ENCODE assay signal across 8 cellular contexts in genomic region chr2:130390460-130391057, GRCh38. TPM values are rescaled to one million over a fixed set of nuclear protein-coding genes. Genes with fewer than 3 reads are reported as not detected.
A peak's percentile ranks its signal among the peaks of the same experiment; 100 is the strongest.
DNase-seq lines count a peak whose midpoint lies in the region; ATAC-seq, FAIRE-seq and TF ChIP-seq lines count a peak whose summit lies in the region.

No MANE protein-coding gene starts in this region.

- TF ChIP-seq POLR2A in GM19099 (IDR thresholded peaks at IDR 0.05; ENCODE audit: extremely low read depth, insufficient read length, low read depth) (peak; percentile 35), K562 (conservative IDR thresholded peaks at IDR 0.05) (no peak), suprapubic skin (IDR thresholded peaks at IDR 0.05) (no peak)

- ATAC-seq in K562 (peak; percentile 31), left lung (peak; percentile 7)

- H3K27ac ChIP-seq in A673 (ENCODE audit: low read depth, low read length, poor library complexity, severe bottlenecking) (no peak overlapping the region), K562 (ENCODE audit: extremely low read depth, low read depth, low read length) (peak overlapping the region; percentile 55; the same call in 2 of the 3 replicates), left lung (peak overlapping the region; percentile 82 to 90), suprapubic skin (peak overlapping the region; percentile 86)

- H2AFZ ChIP-seq in K562 (ENCODE audit: low read depth, low read length), result peak overlapping the region; percentile 67

- POLR2A ChIA-PET in A673 (lab: Charles Lee; ENCODE audit: low non-redundant PET) (no interaction called here), K562 (lab: Yijun Ruan, JAX) (interaction anchor here (1.0 to 2.2 kb wide), 3 partner anchors 12 to 48 kb away, joined by 3 to 6 read pairs (median 5); partner anchors contain the start of gene IMP4)

- peak overlapping the region; percentile 63 for H3K4me2 ChIP-seq in K562 (ENCODE audit: insufficient read depth, low read length)

- H3K4me1 ChIP-seq in A673 (ENCODE audit: insufficient read depth, low read length, poor library complexity, severe bottlenecking) (no peaks in the 10 kb centered on the region), K562 (replicated peaks in 1 of 2; ENCODE audit: control insufficient read depth in 2 of 2, insufficient read depth in 2 of 2, low read length in 2 of 2) (peaks cover 12 to 18% of the 10 kb centered on the region in 2 experiments; a peak in 4 of 5 replicates), left lung (peaks cover 8 to 37% of the 10 kb centered on the region in 2 donors), suprapubic skin (peaks cover 43% of the 10 kb centered on the region)

- H3K79me2 ChIP-seq in K562 (ENCODE audit: control insufficient read depth, insufficient read depth, low read length), result no peaks in the 10 kb centered on the region

- peak; percentile 38 for FAIRE-seq in HTR-8/SVneo (lab: Jason Lieb, UNC)
- FAIRE-seq in K562 (lab: Jason Lieb, UNC), result no peak

- H3K9me3 ChIP-seq in A673 (ENCODE audit: low read depth, low read length, poor library complexity, severe bottlenecking) (no peaks in the 10 kb centered on the region), K562 (replicated peaks; ENCODE audit: control insufficient read depth, insufficient read depth, low read depth, low read length) (no peaks in the 10 kb centered on the region), left lung (no peaks in the 10 kb centered on the region), suprapubic skin (no peaks in the 10 kb centered on the region)

- intact Hi-C loops in A673 (cut with micrococcal nuclease; ENCODE audit: unreplicated experiment) (no loop called here), K562 (cut with micrococcal nuclease) (no loop called here), left lung (cut with DNase I) (no loop called here)

- no peaks in the 10 kb centered on the region for H3K9me1 ChIP-seq in K562 (ENCODE audit: control insufficient read depth, insufficient read depth, low read length)

- no peaks in the 10 kb centered on the region for H4K20me1 ChIP-seq in K562 (replicated peaks; ENCODE audit: control insufficient read depth, insufficient read depth, low read length)

- DNase-seq in A673 (ENCODE audit: low spot score), result no peak
- DNase-seq in HTR-8/SVneo (ENCODE audit: insufficient read length, low spot score), result no peak
- no peak for DNase-seq in K562 (ENCODE audit: extremely low read depth in 1 of 4, low spot score in 3 of 4)
- DNase-seq in left lung, result peak; percentile 56 to 73
- peak in 1 of 2 donors; percentile 74 for DNase-seq in suprapubic skin (ENCODE audit: low spot score in 2 of 2)
- no peak for DNase-seq in NCI-H2227 (lab: John Stamatoyannopoulos, UW; ENCODE audit: unreplicated experiment)
- no peak for DNase-seq in SW480 (ENCODE audit: low spot score)

- H3K9ac ChIP-seq in K562 (ENCODE audit: insufficient read depth in 1 of 2, low read depth in 2 of 2, low read length in 2 of 2), result peak overlapping the region; percentile 8 to 88; a peak in 3 of 4 replicates

- no peaks in the 10 kb centered on the region for H3K36me3 ChIP-seq in A673 (ENCODE audit: insufficient read depth, low read length, poor library complexity, severe bottlenecking)
- H3K36me3 ChIP-seq in K562 (ENCODE audit: control insufficient read depth, insufficient read depth, low read length), result no peaks in the 10 kb centered on the region
- no peaks in the 10 kb centered on the region for H3K36me3 ChIP-seq in left lung
- H3K36me3 ChIP-seq in suprapubic skin, result no peaks in the 10 kb centered on the region

- H3K27me3 ChIP-seq in A673 (replicated peaks; ENCODE audit: insufficient read depth, low read depth, low read length, poor library complexity) (no peaks in the 10 kb centered on the region), K562 (ENCODE audit: control insufficient read depth in 2 of 2, insufficient read depth in 2 of 2, low read length in 2 of 2) (no peaks in the 10 kb centered on the region), left lung (no peaks in the 10 kb centered on the region), suprapubic skin (no peaks in the 10 kb centered on the region)

- TF ChIP-seq EP300 in K562 (IDR thresholded peaks at IDR 0.05; ENCODE audit: low read length), result no peak
- no peak for TF ChIP-seq EP300 in suprapubic skin (IDR thresholded peaks at IDR 0.05)

- TF ChIP-seq CTCF in A673 (conservative IDR thresholded peaks at IDR 0.05; ENCODE audit: low read depth, low read length) (no peak), K562 (IDR thresholded peaks at IDR 0.05 in 2 of 3, conservative IDR thresholded peaks at IDR 0.05 in 1 of 3; ENCODE audit: insufficient read depth in 2 of 3, low read depth in 1 of 3, low read length in 3 of 3) (no peak), left lung (IDR thresholded peaks at IDR 0.05) (no peak), suprapubic skin (IDR thresholded peaks at IDR 0.05) (no peak)

- TF ChIP-seq RAD21 in K562 (CRISPR knock-in tag; conservative IDR thresholded peaks at IDR 0.05 in 1 of 2, IDR thresholded peaks at IDR 0.05 in 1 of 2), result no peak

- CTCF ChIA-PET in A673 (lab: Charles Lee), result no interaction called here
- CTCF ChIA-PET in K562 (lab: Yijun Ruan, JAX; ENCODE audit: low intra/inter-chr PET ratio), result no interaction called here

- 58% methylated on average over 15 of the region's 16 CpGs for WGBS in K562 (ENCODE audit: insufficient coverage, low coverage, missing lambda C conversion rate)
- 24% methylated on average over 6 of the region's 16 CpGs for WGBS in suprapubic skin

- BruUV-seq in A673 (replicated peaks; lab: Mats Ljungman, UMichigan), result no TSS peak
- no TSS peak for BruUV-seq in K562 (replicated peaks; lab: Mats Ljungman, UMichigan)

- H3K4me3 ChIP-seq in A673 (ENCODE audit: low read depth, low read length, poor library complexity, severe bottlenecking) (peak overlapping the region; percentile 61), K562 (peak overlapping the region; percentile 39), left lung (peak overlapping the region; percentile 49 to 63), suprapubic skin (peak overlapping the region; percentile 65)

- in situ Hi-C loops in K562 (cut with MboI), result loop anchor here (25.0 kb wide), 1 partner anchor 197 kb away; the partner anchor contains the start of gene CFC1

TF ChIP-seq in K562, 482 proteins besides CTCF, POLR2A, EP300 and RAD21:
- no peak for TF ChIP-seq SAFB2 (IDR thresholded peaks at IDR 0.05; ENCODE audit: borderline replicate concordance, low read depth, low read length, severe bottlenecking)
- peak in 1 of 3 experiments; percentile 62 for TF ChIP-seq YY1 (IDR thresholded peaks at IDR 0.05; ENCODE audit: borderline replicate concordance in 1 of 3, control insufficient read depth in 1 of 3, extremely low read depth in 1 of 3, insufficient read depth in 3 of 3, insufficient read length in 1 of 3, insufficient replicate concordance in 2 of 3, low read depth in 1 of 3, low read length in 2 of 3)

RNA-seq across cellular contexts. Expression of gene PTPN18, which starts 34.7 kb away (rescaled TPM):
- total RNA-seq in A673 (2021) (3.2 and 6.2 TPM in 2 replicates), K562 (2014; rRNA removed) (49.6 and 57.0 TPM in 2 replicates), K562 (2014; rRNA removed; fragmentation: Illumina TruSeq; extraction: Trizol) (36.9 and 37.6 TPM in 2 replicates), K562 (2015; rRNA removed; fragmentation: Illumina TruSeq; extraction: Trizol) (35.2 and 38.5 TPM in 2 replicates), K562 (2021) (64.0 and 64.4 TPM in 2 replicates), left lung (10 to 100 TPM; 66.7 to 74.7 TPM), suprapubic skin (10 to 100 TPM; 18.0 to 72.4 (median 28.4) TPM)
- 213 and 354 TPM in 2 replicates for total RNA-seq in K562 (2011; cell fraction: chromatin; rRNA removed; ENCODE audit: low replicate concordance)
- total RNA-seq in K562 (2011; cell fraction: nucleolus; rRNA removed), result 191 TPM in 2 replicates
- 220 and 291 TPM in 2 replicates for total RNA-seq in K562 (2011; cell fraction: nucleoplasm; rRNA removed)
- polyA plus RNA-seq in K562 (2011; rRNA removed) (51.0 and 58.7 TPM in 2 replicates), K562 (2014; fragmentation: Illumina TruSeq; extraction: Trizol) (79.5 and 90.7 TPM in 2 replicates), K562 (2014; fragmentation: Nextera tagmentation; extraction: Ambion mirVana) (10 to 100 TPM; 11.6 to 19.3 TPM), K562 (2014; rRNA removed) (67.4 and 76.7 TPM in 2 replicates)
- 53.2 and 74.2 TPM in 2 replicates for polyA plus RNA-seq in K562 (2011; cell fraction: cytosol; rRNA removed)
- polyA plus RNA-seq in K562 (2011; cell fraction: nucleus; rRNA removed), result 140 and 232 TPM in 2 replicates
- 44.4 and 61.5 TPM in 2 replicates for polyA plus RNA-seq in K562 (2012)
- polyA minus RNA-seq in K562 (2011; rRNA and poly(A)+ RNA removed), result 42.3 and 45.7 TPM in 2 replicates
- 31.4 and 33.8 TPM in 2 replicates for polyA minus RNA-seq in K562 (2011; cell fraction: cytosol; rRNA and poly(A)+ RNA removed)
- polyA minus RNA-seq in K562 (2011; cell fraction: nucleus; rRNA and poly(A)+ RNA removed), result 74.3 and 76.3 TPM in 2 replicates

RNA-seq across cellular contexts. Expression of gene IMP4, which starts 47.9 kb away (rescaled TPM):
- total RNA-seq in A673 (2021) (107 and 112 TPM in 2 replicates), K562 (2014; rRNA removed) (187 and 239 TPM in 2 replicates), K562 (2014; rRNA removed; fragmentation: Illumina TruSeq; extraction: Trizol) (42.1 and 52.9 TPM in 2 replicates), K562 (2015; rRNA removed; fragmentation: Illumina TruSeq; extraction: Trizol) (97.8 and 103 TPM in 2 replicates), K562 (2021) (164 and 167 TPM in 2 replicates), left lung (10 to 100 TPM; 52.3 to 82.2 TPM), suprapubic skin (100 to 1,000 TPM in 2 of 4 donors, 10 to 100 TPM in 2; 84.0 to 125 (median 98.8) TPM)
- 74.0 and 256 TPM in 2 replicates for total RNA-seq in K562 (2011; cell fraction: chromatin; rRNA removed; ENCODE audit: low replicate concordance)
- total RNA-seq in K562 (2011; cell fraction: nucleolus; rRNA removed), result 209 and 220 TPM in 2 replicates
- total RNA-seq in K562 (2011; cell fraction: nucleoplasm; rRNA removed), result 139 and 147 TPM in 2 replicates
- polyA plus RNA-seq in K562 (2011; rRNA removed) (127 and 158 TPM in 2 replicates), K562 (2014; fragmentation: Illumina TruSeq; extraction: Trizol) (100.0 and 155 TPM in 2 replicates), K562 (2014; fragmentation: Nextera tagmentation; extraction: Ambion mirVana) (10 to 100 TPM; 35.4 to 53.3 TPM), K562 (2014; rRNA removed) (209 and 231 TPM in 2 replicates)
- 271 and 517 TPM in 2 replicates for polyA plus RNA-seq in K562 (2011; cell fraction: cytosol; rRNA removed)
- 407 and 557 TPM in 2 replicates for polyA plus RNA-seq in K562 (2011; cell fraction: nucleus; rRNA removed)
- 134 and 149 TPM in 2 replicates for polyA plus RNA-seq in K562 (2012)
- 51.7 and 70.1 TPM in 2 replicates for polyA minus RNA-seq in K562 (2011; rRNA and poly(A)+ RNA removed)
- polyA minus RNA-seq in K562 (2011; cell fraction: cytosol; rRNA and poly(A)+ RNA removed), result 78.1 and 83.2 TPM in 2 replicates
- polyA minus RNA-seq in K562 (2011; cell fraction: nucleus; rRNA and poly(A)+ RNA removed), result 115 and 121 TPM in 2 replicates

Comparison
In these comparisons a context has a peak if more than half of its experiments do, and no peak if none do; other contexts are left out.
1. DNase-seq: peak in left lung (2 of 2); none in A673 (single experiment), HTR-8/SVneo (single experiment), K562 (0 of 4), NCI-H2227 (single experiment) and SW480 (single experiment).
2. Peak in every context shown above with its lines, with median percentiles within 50 percentile points of each other: H3K4me3 ChIP-seq.